20 cellular contexts compared by ENCODE assay signal in genomic region chr3:13873818-13874217, GRCh38. TPM values are rescaled to one million over a fixed set of nuclear protein-coding genes. Genes with fewer than 3 reads are reported as not detected.
A peak's percentile ranks its signal among the peaks of the same experiment; 100 is the strongest.
DNase-seq lines count a peak whose midpoint lies in the region; ATAC-seq, FAIRE-seq and TF ChIP-seq lines count a peak whose summit lies in the region.
"Had no signal": no experiment of that assay in that cellular context is flagged by ENCODE, and none has a peak within 500 bp of the region (broad histone marks: within the 10 kb centered on the region; RNA-seq: fewer than 3 reads in every experiment).

No MANE protein-coding gene starts in this region.

- H3K23ac ChIP-seq in H1 (ENCODE audit: insufficient read length): no peak overlapping the region

- H3K4me1 ChIP-seq in CD4-positive, alpha-beta memory T cell (ENCODE audit: insufficient read depth, low read length): peaks cover 16% of the 10 kb centered on the region
- H3K4me1 ChIP-seq in H1 (replicated peaks in 1 of 4; ENCODE audit: control insufficient read depth in 3 of 4, insufficient read depth in 4 of 4, low read length in 3 of 4): peaks cover 4 to 20% (median 10%) of the 10 kb centered on the region in 4 experiments
- H3K4me1 ChIP-seq: BLaER1 treated with 17β-estradiol and CSF1 and Interleukin-3, amounts not matched to agents 10 nM and 100 nM had no signal

- H3K36me3 ChIP-seq in CD4-positive, alpha-beta memory T cell (ENCODE audit: insufficient read depth, low read length): no peaks in the 10 kb centered on the region
- H3K36me3 ChIP-seq in H7 (replicated peaks; ENCODE audit: control insufficient read depth, insufficient read depth, low read length) (no peaks in the 10 kb centered on the region), H1 (ENCODE audit: control insufficient read depth in 2 of 4, insufficient read depth in 4 of 4, low read length in 3 of 4) (no peaks in the 10 kb centered on the region)
- H3K36me3 ChIP-seq: BLaER1 treated with 17β-estradiol and CSF1 and Interleukin-3, amounts not matched to agents 10 nM and 100 nM had no signal

- no peak overlapping the region for H3K4ac ChIP-seq in H1 (replicated peaks; ENCODE audit: insufficient read length, low read depth, low read length)

- H3K4me1 Mint-ChIP-seq in CD4-positive, alpha-beta memory T cell: peaks cover 19 to 63% (median 35%) of the 10 kb centered on the region in 4 donors
- H3K4me1 Mint-ChIP-seq in naive thymus-derived CD8-positive, alpha-beta T cell: peaks cover 13 to 23% (median 19%) of the 10 kb centered on the region in 4 donors
- peaks cover 5% of the 10 kb centered on the region for H3K4me1 Mint-ChIP-seq in activated naive CD8-positive, alpha-beta T cell treated with anti-CD3 and anti-CD28 coated beads, Interleukin-2, amount 50 U/mL, for 24 hours
- H3K4me1 Mint-ChIP-seq in activated CD8-positive, alpha-beta memory T cell treated with anti-CD3 and anti-CD28 coated beads, Interleukin-2, amount 10 ng/mL, durations not matched to agents 7 days and 5 days: peaks cover 2% of the 10 kb centered on the region

- WGBS in H1 (ENCODE audit: extremely low coverage in 1 of 2, insufficient coverage in 1 of 2, insufficient read length in 1 of 2, insufficient replicate concordance in 2 of 2, low coverage in 1 of 2, low lambda C conversion rate in 2 of 2, missing lambda C conversion rate in 1 of 2), 2 experiments: 38% methylated on average over 3 of the region's 3 CpGs; no CpG with 5 or more reads in 1 of the 2 experiments

- no peaks in the 10 kb centered on the region for H3K27me3 ChIP-seq in CD4-positive, alpha-beta memory T cell (ENCODE audit: insufficient read depth, low read length)
- H3K27me3 ChIP-seq in H7 (ENCODE audit: control insufficient read depth, insufficient read depth, low read length): peaks cover 39% of the 10 kb centered on the region
- H3K27me3 ChIP-seq in H1 (replicated peaks in 1 of 4; ENCODE audit: control insufficient read depth in 3 of 4, extremely low read depth in 1 of 4, insufficient read depth in 3 of 4, low read length in 3 of 4): peaks cover 30 to 56% (median 35%) of the 10 kb centered on the region in 4 experiments

- H3K23me2 ChIP-seq in H1 (ENCODE audit: low read depth, low read length): peaks cover 4% of the 10 kb centered on the region; the same call in 1 of the 2 replicates

- H2AK5ac ChIP-seq in H1 (ENCODE audit: low read depth, low read length): no peak overlapping the region

- TF ChIP-seq RAD21 in H1 (IDR thresholded peaks at IDR 0.05 in 1 of 2, conservative IDR thresholded peaks at IDR 0.05 in 1 of 2; ENCODE audit: low read depth in 2 of 2, low read length in 2 of 2): no peak; a peak in 1 of 4 replicates

- H2BK5ac ChIP-seq in H1 (ENCODE audit: low read depth, low read length): no peak overlapping the region

- no peak overlapping the region for H4K91ac ChIP-seq in H1 (replicated peaks; ENCODE audit: insufficient read length, low read length)

- peak overlapping the region in 4 of 7 donors; percentile 24 to 71 (median 46) for H3K27ac Mint-ChIP-seq in CD4-positive, alpha-beta memory T cell
- H3K27ac Mint-ChIP-seq in naive thymus-derived CD8-positive, alpha-beta T cell: peak overlapping the region in 6 of 10 donors; percentile 1 to 27 (median 9)
- H3K27ac Mint-ChIP-seq in activated naive CD8-positive, alpha-beta T cell treated with anti-CD3 and anti-CD28 coated beads, Interleukin-2, amount 50 U/mL, for 24 hours: no peak overlapping the region
- no peak overlapping the region for H3K27ac Mint-ChIP-seq in activated CD8-positive, alpha-beta memory T cell treated with anti-CD3 and anti-CD28 coated beads, Interleukin-2, amount 10 ng/mL, durations not matched to agents 7 days and 5 days

- no peak for DNase-seq in CD4-positive, alpha-beta memory T cell
- DNase-seq in H7: peak; percentile 74
- DNase-seq in H1 (ENCODE audit: low read depth in 1 of 2, low spot score in 2 of 2): no peak
- no peak for DNase-seq in naive thymus-derived CD8-positive, alpha-beta T cell
- DNase-seq in activated naive CD8-positive, alpha-beta T cell treated with anti-CD3 and anti-CD28 coated beads, Interleukin-2, amount 50 U/mL, for 24 hours: no peak
- no peak for DNase-seq in activated CD8-positive, alpha-beta memory T cell treated with anti-CD3 and anti-CD28 coated beads, Interleukin-2, amount 10 ng/mL, durations not matched to agents 7 days and 5 days
- DNase-seq: DMS79; HCEC 1CT; MM.1S; NCI-H1092 treated with DMSO at 0.1 percent for 48 hours; NCI-H2081; NCI-H446 treated with DMSO at 0.1 percent for 48 hours; NCI-H69; NK-92 treated with Interleukin-12 subunit alpha and Interleukin-12 subunit beta, amount 100 ng/mL, for 24 hours; SHP77 treated with DMSO at 0.1 percent for 48 hours; SK-N-SH had no signal

- FAIRE-seq in H1 (lab: Jason Lieb, UNC): peak; percentile 57

- TF ChIP-seq CTCF in H1 (IDR thresholded peaks at IDR 0.05; ENCODE audit: control extremely low read depth in 1 of 3, insufficient read depth in 1 of 3, low read depth in 1 of 3, low read length in 3 of 3): peak in 2 of 3 experiments; percentile 10 to 25; a peak in 2 of 4 replicates

- H4K5ac ChIP-seq in H1 (ENCODE audit: insufficient read length, low read depth, low read length): no peak overlapping the region

- H4K8ac ChIP-seq in H1 (ENCODE audit: extremely low read depth, insufficient read depth, low read length): no peak overlapping the region

- no peak for TF ChIP-seq EP300 in H1 (IDR thresholded peaks at IDR 0.05; ENCODE audit: borderline replicate concordance in 1 of 2, low read depth in 2 of 2, low read length in 2 of 2)

- H3K9me3 ChIP-seq in CD4-positive, alpha-beta memory T cell (ENCODE audit: control insufficient read depth in 1 of 2, low read length in 2 of 2): no peaks in the 10 kb centered on the region
- H3K9me3 ChIP-seq in H1 (ENCODE audit: insufficient read depth in 2 of 2, low read depth in 1 of 2, low read length in 1 of 2): peaks cover 5% of the 10 kb centered on the region in 2 experiments; a peak in 1 of 4 replicates
- H3K9me3 ChIP-seq: SK-N-SH had no signal

- intact Hi-C loops in CD4-positive, alpha-beta memory T cell (cut with micrococcal nuclease): no loop called here

- no peaks in the 10 kb centered on the region for H3K79me1 ChIP-seq in H1 (ENCODE audit: low read depth, low read length)

- CTCF ChIA-PET in CD4-positive, alpha-beta memory T cell (lab: Charles Lee; ENCODE audit: partially characterized antibody): interaction anchor here (1.0 to 1.2 kb wide), 2 partner anchors 11 to 47 kb away, joined by 3 read pairs; no protein-coding TSS in a partner anchor
- CTCF ChIA-PET in H1 (lab: Charles Lee; ENCODE audit: partially characterized antibody): interaction anchor here (0.7 to 1.0 kb wide), 7 partner anchors 9 to 216 kb away, joined by 3 to 4 read pairs (median 4); no protein-coding TSS in a partner anchor
- CTCF ChIA-PET in activated CD8-positive, alpha-beta memory T cell treated with anti-CD3 and anti-CD28 coated beads, Interleukin-2, amount 10 ng/mL, durations not matched to agents 7 days and 5 days (lab: Charles Lee): no interaction called here

- H3K4me2 ChIP-seq in H1 (ENCODE audit: insufficient read depth in 1 of 2, low read depth in 2 of 2, low read length in 2 of 2): peak overlapping the region; percentile 45 to 48; a peak in 3 of 4 replicates
- H3K4me2 ChIP-seq: BLaER1 treated with 17β-estradiol and CSF1 and Interleukin-3, amounts not matched to agents 10 nM and 100 nM; SK-N-SH had no signal

- no peak overlapping the region for H3K27ac ChIP-seq in CD4-positive, alpha-beta memory T cell (ENCODE audit: low read depth, low read length)
- no peak overlapping the region for H3K27ac ChIP-seq in H1 (ENCODE audit: low read depth, low read length)
- H3K27ac ChIP-seq: BLaER1 treated with 17β-estradiol and CSF1 and Interleukin-3, amounts not matched to agents 10 nM and 100 nM had no signal

- no peak overlapping the region for H2BK20ac ChIP-seq in H1 (ENCODE audit: low read length)

- H3K79me2 ChIP-seq in H1 (ENCODE audit: control insufficient read depth in 1 of 2, insufficient read depth in 2 of 2, low read length in 2 of 2): no peaks in the 10 kb centered on the region

- peaks cover 1% of the 10 kb centered on the region in 2 donors for H3K27me3 Mint-ChIP-seq in CD4-positive, alpha-beta memory T cell
- peaks cover 0 to 17% (median 0%) of the 10 kb centered on the region in 5 donors for H3K27me3 Mint-ChIP-seq in naive thymus-derived CD8-positive, alpha-beta T cell
- H3K27me3 Mint-ChIP-seq in activated naive CD8-positive, alpha-beta T cell treated with anti-CD3 and anti-CD28 coated beads, Interleukin-2, amount 50 U/mL, for 24 hours: peaks cover 24% of the 10 kb centered on the region
- H3K27me3 Mint-ChIP-seq in activated CD8-positive, alpha-beta memory T cell treated with anti-CD3 and anti-CD28 coated beads, Interleukin-2, amount 10 ng/mL, durations not matched to agents 7 days and 5 days: peaks cover 34% of the 10 kb centered on the region

- peaks cover 48 to 51% of the 10 kb centered on the region in 2 donors for H3K36me3 Mint-ChIP-seq in CD4-positive, alpha-beta memory T cell
- peaks cover 0 to 10% (median 0%) of the 10 kb centered on the region in 3 donors for H3K36me3 Mint-ChIP-seq in naive thymus-derived CD8-positive, alpha-beta T cell
- no peaks in the 10 kb centered on the region for H3K36me3 Mint-ChIP-seq in activated naive CD8-positive, alpha-beta T cell treated with anti-CD3 and anti-CD28 coated beads, Interleukin-2, amount 50 U/mL, for 24 hours (ENCODE audit: low read depth)
- no peaks in the 10 kb centered on the region for H3K36me3 Mint-ChIP-seq in activated CD8-positive, alpha-beta memory T cell treated with anti-CD3 and anti-CD28 coated beads, Interleukin-2, amount 10 ng/mL, durations not matched to agents 7 days and 5 days

- no peak overlapping the region for H3K56ac ChIP-seq in H1 (replicated peaks; ENCODE audit: insufficient read length, low read depth, low read length)

- peak overlapping the region; percentile 57; the same call in 1 of the 2 replicates for H3K18ac ChIP-seq in H1 (ENCODE audit: extremely low read depth, low read length)

- peak overlapping the region; percentile 85; the same call in 1 of the 2 replicates for H2BK12ac ChIP-seq in H1 (ENCODE audit: low read depth, low read length)

- H2BK15ac ChIP-seq in H1 (ENCODE audit: low read length): 0 out of 2 replicates have a peak overlapping the region, but pooled peaks have one; percentile 55

- peaks cover 3 to 4% of the 10 kb centered on the region in 2 experiments for H4K20me1 ChIP-seq in H1 (replicated peaks in 1 of 2; ENCODE audit: control insufficient read depth in 1 of 2, insufficient read depth in 2 of 2, low read length in 2 of 2)

- no peak overlapping the region for H3K9ac ChIP-seq in H1 (replicated peaks in 1 of 4; ENCODE audit: extremely low read depth in 1 of 4, low read depth in 3 of 4, low read length in 3 of 4)
- H3K9ac ChIP-seq: BLaER1 treated with 17β-estradiol and CSF1 and Interleukin-3, amounts not matched to agents 10 nM and 100 nM; SK-N-SH had no signal

- no peak for ATAC-seq in naive thymus-derived CD8-positive, alpha-beta T cell
- no peak for ATAC-seq in activated naive CD8-positive, alpha-beta T cell treated with anti-CD3 and anti-CD28 coated beads, Interleukin-2, amount 50 U/mL, for 24 hours
- ATAC-seq in GM18868 (IDR thresholded peaks at IDR 0.05; ENCODE audit: unreplicated experiment): no peak
- ATAC-seq in activated CD8-positive, alpha-beta memory T cell treated with anti-CD3 and anti-CD28 coated beads, Interleukin-2, amount 10 ng/mL, durations not matched to agents 7 days and 5 days: no peak

- POLR2A ChIA-PET in CD4-positive, alpha-beta memory T cell (lab: Charles Lee; ENCODE audit: partially characterized antibody): no interaction called here
- POLR2A ChIA-PET in H1 (lab: Charles Lee; ENCODE audit: partially characterized antibody): interaction anchor here (1.0 kb wide), 1 partner anchor 12 kb away, joined by 3 read pairs; no protein-coding TSS in a partner anchor
- POLR2A ChIA-PET in naive thymus-derived CD8-positive, alpha-beta T cell (lab: Charles Lee): no interaction called here

- H3K14ac ChIP-seq in H1 (ENCODE audit: insufficient read length): no peak overlapping the region

- peak overlapping the region; percentile 60 for H2BK120ac ChIP-seq in H1 (replicated peaks; ENCODE audit: low read depth, low read length)

- no peak overlapping the region for H3K4me3 Mint-ChIP-seq in CD4-positive, alpha-beta memory T cell
- H3K4me3 Mint-ChIP-seq in naive thymus-derived CD8-positive, alpha-beta T cell: no peak overlapping the region
- H3K4me3 Mint-ChIP-seq in activated naive CD8-positive, alpha-beta T cell treated with anti-CD3 and anti-CD28 coated beads, Interleukin-2, amount 50 U/mL, for 24 hours: no peak overlapping the region
- no peak overlapping the region for H3K4me3 Mint-ChIP-seq in activated CD8-positive, alpha-beta memory T cell treated with anti-CD3 and anti-CD28 coated beads, Interleukin-2, amount 10 ng/mL, durations not matched to agents 7 days and 5 days

- H3K4me3 ChIP-seq in CD4-positive, alpha-beta memory T cell (ENCODE audit: low read length in 2 of 2): no peak overlapping the region
- H3K4me3 ChIP-seq in H7 (ENCODE audit: insufficient read depth, low read depth, low read length) (no peak overlapping the region), H1 (ENCODE audit: extremely low read depth in 1 of 4, insufficient read depth in 2 of 4, low read depth in 3 of 4, low read length in 4 of 4) (0 out of 8 replicates have a peak overlapping the region, but pooled peaks of 1 of the 4 experiments have one; percentile 22)
- H3K4me3 ChIP-seq: BLaER1 treated with 17β-estradiol and CSF1 and Interleukin-3, amounts not matched to agents 10 nM and 100 nM had no signal

- no peak overlapping the region for H2AFZ ChIP-seq in H1 (ENCODE audit: low read length)

- no peak for TF ChIP-seq POLR2A in H1 (IDR thresholded peaks at IDR 0.05; ENCODE audit: control extremely low read depth in 1 of 2, low read depth in 2 of 2, low read length in 2 of 2)

- H3K9me3 Mint-ChIP-seq in CD4-positive, alpha-beta memory T cell: peaks cover 0 to 7% (median 3%) of the 10 kb centered on the region in 8 donors
- H3K9me3 Mint-ChIP-seq in naive thymus-derived CD8-positive, alpha-beta T cell: peaks cover 0 to 7% (median 0%) of the 10 kb centered on the region in 9 donors
- H3K9me3 Mint-ChIP-seq in activated naive CD8-positive, alpha-beta T cell treated with anti-CD3 and anti-CD28 coated beads, Interleukin-2, amount 50 U/mL, for 24 hours: no peaks in the 10 kb centered on the region
- no peaks in the 10 kb centered on the region for H3K9me3 Mint-ChIP-seq in activated CD8-positive, alpha-beta memory T cell treated with anti-CD3 and anti-CD28 coated beads, Interleukin-2, amount 10 ng/mL, durations not matched to agents 7 days and 5 days (ENCODE audit: low read depth)

RNA-seq across cellular contexts. Expression of gene WNT7A, which starts 6.1 kb away (rescaled TPM):
- total RNA-seq in CD4-positive, alpha-beta memory T cell: 10 to 100 TPM; 18.0 to 19.3 TPM
- polyA plus RNA-seq in CD4-positive, alpha-beta memory T cell: 1 to 10 TPM; 8.3 to 9.0 TPM
- total RNA-seq in H7 (2014; rRNA removed; shearing (Covaris generic)): 0.04 and 0.07 TPM in 2 replicates
- total RNA-seq in H1 (2021; fragmentation: NEBNext Ultra II Directional; extraction: Animal tissue kit (Norgen Biotek cat#: 25700)): not detected in 2 replicates
- polyA plus RNA-seq in H1 (2011; rRNA removed): 0.02 and 0.11 TPM in 2 replicates
- polyA plus RNA-seq in H1 (2011; cell fraction: cytosol; rRNA removed): 0.04 TPM
- 0.10 TPM for polyA plus RNA-seq in H1 (2011; cell fraction: nucleus; rRNA removed)
- polyA plus RNA-seq in H1 (2012, experiment 1 of 2): not detected in 4 replicates
- not detected for polyA plus RNA-seq in H1 (2012, experiment 2 of 2)
- 0.02 TPM for polyA plus RNA-seq in H1 (2013, experiment 1 of 2)
- 0.04 TPM for polyA plus RNA-seq in H1 (2013, experiment 2 of 2)
- polyA minus RNA-seq in H1 (2011; rRNA and poly(A)+ RNA removed): 0.06 TPM in 1 of 2 replicates, not detected in the other
- polyA minus RNA-seq in H1 (2011; cell fraction: cytosol; rRNA and poly(A)+ RNA removed): not detected
- not detected for polyA minus RNA-seq in H1 (2011; cell fraction: nucleus; rRNA and poly(A)+ RNA removed)
- total RNA-seq in naive thymus-derived CD8-positive, alpha-beta T cell: 1 to 10 TPM; 9.6 TPM
- polyA plus RNA-seq in naive thymus-derived CD8-positive, alpha-beta T cell: 1 to 10 TPM in 2 of 3 donors, under 1 TPM in 1; 0.17 to 1.6 (median 1.3) TPM
- not detected for total RNA-seq in activated CD8-positive, alpha-beta memory T cell treated with anti-CD3 and anti-CD28 coated beads, Interleukin-2, amount 10 ng/mL, durations not matched to agents 7 days and 5 days
- total RNA-seq: G401, LHCN-M2 had no signal
- polyA plus RNA-seq: SK-N-SH had no signal

Comparison
In these comparisons a context has a peak if more than half of its experiments do, and no peak if none do; other contexts are left out.
1. H3K27ac Mint-ChIP-seq: peak in CD4-positive, alpha-beta memory T cell (4 of 7) and naive thymus-derived CD8-positive, alpha-beta T cell (6 of 10); none in activated naive CD8-positive, alpha-beta T cell treated with anti-CD3 and anti-CD28 coated beads, Interleukin-2, amount 50 U/mL, for 24 hours (single experiment) and activated CD8-positive, alpha-beta memory T cell treated with anti-CD3 and anti-CD28 coated beads, Interleukin-2, amount 10 ng/mL, durations not matched to agents 7 days and 5 days (single experiment).